19 cellular contexts compared by ENCODE assay signal in the genomic region with DNA sequence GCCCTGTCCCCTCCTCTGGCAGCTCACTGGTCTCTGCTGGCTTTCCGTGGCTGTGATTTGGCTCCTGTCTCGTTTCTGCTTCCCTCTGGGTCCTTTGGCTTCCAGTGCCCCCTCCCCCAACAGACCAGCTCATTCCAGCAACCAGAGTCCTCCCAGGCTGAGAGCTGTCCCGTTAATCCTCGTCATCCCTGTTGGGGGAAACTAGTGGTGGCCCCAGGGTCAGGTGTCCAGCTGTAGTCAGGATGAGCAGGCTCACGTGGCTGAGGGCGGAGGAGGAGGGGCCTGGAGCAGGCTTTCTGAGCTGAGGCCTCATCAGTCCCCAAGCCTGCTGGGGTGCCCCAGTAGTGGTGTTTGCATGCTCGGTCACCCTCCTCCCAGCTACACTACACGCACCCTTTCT. TPM values are rescaled to one million over a fixed set of nuclear protein-coding genes. Genes with fewer than 3 reads are reported as not detected.
DNase-seq lines count a peak whose midpoint lies in the region; ATAC-seq, FAIRE-seq and TF ChIP-seq lines count a peak whose summit lies in the region.
"Had no signal": no experiment of that assay in that cellular context is flagged by ENCODE, and none has a peak within 500 bp of the region (broad histone marks: within the 10 kb centered on the region; RNA-seq: fewer than 3 reads in every experiment).

No MANE protein-coding gene starts in this region.

- H3K4me3 ChIP-seq in IMR-90 (ENCODE audit: insufficient read depth, low read depth, low read length) (no peak overlapping the region), K562 (no peak overlapping the region), mesenchymal stem cell (ENCODE audit: insufficient read depth in 1 of 2, low read depth in 1 of 2, low read length in 2 of 2) (no peak overlapping the region)
- H3K4me3 ChIP-seq: HAP-1, PC-9, SK-N-MC had no signal

- H2AK5ac ChIP-seq in IMR-90 (ENCODE audit: low read depth, low read length) (peak overlapping the region; percentile 76), mesenchymal stem cell (ENCODE audit: low read length, severe bottlenecking) (no peak overlapping the region)

- no peaks in the 10 kb centered on the region for H3K79me2 ChIP-seq in K562 (ENCODE audit: control insufficient read depth, insufficient read depth, low read length)

- H2BK15ac ChIP-seq in IMR-90 (ENCODE audit: low read depth, low read length), result no peak overlapping the region
- no peak overlapping the region for H2BK15ac ChIP-seq in mesenchymal stem cell (ENCODE audit: low read depth, poor library complexity, severe bottlenecking)

- H3K23ac ChIP-seq in IMR-90 (ENCODE audit: low read depth, low read length) (no peak overlapping the region), mesenchymal stem cell (ENCODE audit: low read length in 2 of 2) (no peak overlapping the region)

- H3K4me2 ChIP-seq in IMR-90 (ENCODE audit: low read depth, low read length) (no peak overlapping the region), K562 (ENCODE audit: insufficient read depth, low read length) (no peak overlapping the region), mesenchymal stem cell (ENCODE audit: low read length, poor library complexity, severe bottlenecking) (no peak overlapping the region)
- H3K4me2 ChIP-seq: PC-9 had no signal

- no peak for FAIRE-seq in K562 (lab: Jason Lieb, UNC)

- H3K27ac ChIP-seq in IMR-90 (ENCODE audit: insufficient read depth, low read length) (no peak overlapping the region), K562 (ENCODE audit: extremely low read depth, low read depth, low read length) (no peak overlapping the region), mesenchymal stem cell (ENCODE audit: low read length, poor library complexity, severe bottlenecking) (no peak overlapping the region)
- H3K27ac ChIP-seq: C4-2B, SK-N-MC had no signal

- H3K4me1 ChIP-seq in IMR-90 (ENCODE audit: control insufficient read depth, insufficient read depth, low read length) (peaks cover 6% of the 10 kb centered on the region), K562 (replicated peaks in 1 of 2; ENCODE audit: control insufficient read depth in 2 of 2, insufficient read depth in 2 of 2, low read length in 2 of 2) (peaks cover 19 to 23% of the 10 kb centered on the region in 2 experiments), mesenchymal stem cell (ENCODE audit: control insufficient read depth, insufficient read depth, low read depth, low read length) (peaks cover 12% of the 10 kb centered on the region)

- no TSS peak for BruUV-seq in IMR-90 (replicated peaks; lab: Mats Ljungman, UMichigan)
- no TSS peak for BruUV-seq in K562 (replicated peaks; lab: Mats Ljungman, UMichigan)

- H4K8ac ChIP-seq in IMR-90 (ENCODE audit: low read depth in 2 of 2, low read length in 2 of 2) (no peak overlapping the region; a peak in 1 of 4 replicates), mesenchymal stem cell (ENCODE audit: low read length) (no peak overlapping the region)

- H3K9me3 ChIP-seq in IMR-90 (ENCODE audit: control insufficient read depth, insufficient read depth, low read length), result no peaks in the 10 kb centered on the region
- no peaks in the 10 kb centered on the region for H3K9me3 ChIP-seq in K562 (replicated peaks; ENCODE audit: control insufficient read depth, insufficient read depth, low read depth, low read length)
- H3K9me3 ChIP-seq in mesenchymal stem cell (ENCODE audit: control insufficient read depth, low read length), result no peaks in the 10 kb centered on the region
- H3K9me3 ChIP-seq: HAP-1 had no signal

- TF ChIP-seq CTCF in IMR-90 (conservative IDR thresholded peaks at IDR 0.05; ENCODE audit: low read depth, low read length) (no peak), K562 (IDR thresholded peaks at IDR 0.05 in 2 of 3, conservative IDR thresholded peaks at IDR 0.05 in 1 of 3; ENCODE audit: insufficient read depth in 2 of 3, low read depth in 1 of 3, low read length in 3 of 3) (no peak)

- H3K9me1 ChIP-seq in IMR-90 (ENCODE audit: insufficient read depth, low read length) (peaks cover 6% of the 10 kb centered on the region; the same call in 1 of the 2 replicates), K562 (ENCODE audit: control insufficient read depth, insufficient read depth, low read length) (no peaks in the 10 kb centered on the region)

- H3K27me3 ChIP-seq in IMR-90 (ENCODE audit: control insufficient read depth, insufficient read depth, low read length) (no peaks in the 10 kb centered on the region; the same call in 1 of the 2 replicates), K562 (ENCODE audit: control insufficient read depth in 2 of 2, insufficient read depth in 2 of 2, low read length in 2 of 2) (peaks cover 0 to 8% of the 10 kb centered on the region in 2 experiments; a peak in 3 of 5 replicates), mesenchymal stem cell (ENCODE audit: control insufficient read depth in 1 of 2, insufficient read depth in 1 of 2, low read length in 2 of 2) (peaks cover 10 to 23% of the 10 kb centered on the region in 2 experiments)

- CTCF ChIA-PET in IMR-90 (lab: Yijun Ruan, JAX) (interaction anchor here (0.7 to 2.6 kb wide), 3 partner anchors 10 to 144 kb away, joined by 3 to 8 read pairs (median 3); partner anchors contain the start of gene CBX4), K562 (lab: Yijun Ruan, JAX; ENCODE audit: low intra/inter-chr PET ratio) (no interaction called here)

- TF ChIP-seq RAD21 in IMR-90 (IDR thresholded peaks at IDR 0.05; ENCODE audit: low read length) (no peak), K562 (CRISPR knock-in tag; conservative IDR thresholded peaks at IDR 0.05 in 1 of 2, IDR thresholded peaks at IDR 0.05 in 1 of 2) (no peak)

- intact Hi-C loops in IMR-90 (cut with micrococcal nuclease), result loop anchor here (10.0 kb wide), 1 partner anchor 55 kb away; no protein-coding TSS in a partner anchor
- intact Hi-C loops in K562 (cut with micrococcal nuclease), result loop anchor here (10.0 kb wide), 1 partner anchor 125 kb away; no protein-coding TSS in a partner anchor

- H4K20me1 ChIP-seq in IMR-90 (ENCODE audit: insufficient read depth, low read length) (no peaks in the 10 kb centered on the region), K562 (replicated peaks; ENCODE audit: control insufficient read depth, insufficient read depth, low read length) (no peaks in the 10 kb centered on the region)

- TF ChIP-seq POLR2A in IMR-90 (IDR thresholded peaks at IDR 0.05; ENCODE audit: low read depth, low read length) (no peak), K562 (conservative IDR thresholded peaks at IDR 0.05) (no peak)

- H2BK120ac ChIP-seq in IMR-90 (ENCODE audit: low read depth, low read length), result peak overlapping the region; percentile 15
- no peak overlapping the region for H2BK120ac ChIP-seq in mesenchymal stem cell (ENCODE audit: low read depth, low read length)

- in situ Hi-C loops in IMR-90 (cut with MboI; ENCODE audit: low sequenced_read_pairs) (loop anchor here (10.0 kb wide), 1 partner anchor 135 kb away; no protein-coding TSS in a partner anchor), K562 (cut with MboI) (no loop called here)

- no peak for TF ChIP-seq EP300 in K562 (IDR thresholded peaks at IDR 0.05; ENCODE audit: low read length)

- H2BK5ac ChIP-seq in IMR-90 (ENCODE audit: low read depth, low read length, poor library complexity, severe bottlenecking), result no peak overlapping the region
- H2BK5ac ChIP-seq in mesenchymal stem cell (ENCODE audit: low read depth, low read length, poor library complexity, severe bottlenecking), result no peak overlapping the region

- no peak overlapping the region for H3K56ac ChIP-seq in IMR-90 (ENCODE audit: extremely low read depth, insufficient read depth, low read length)

- DNase-seq in ELF-1 (ENCODE audit: low read depth, low spot score) (peak; percentile 65), IMR-90 (no peak), K562 (ENCODE audit: extremely low read depth in 1 of 4, low spot score in 3 of 4) (no peak), mesenchymal stem cell (peak; percentile 64), NCI-H2029 treated with DMSO at 0.1 percent for 48 hours (lab: John Stamatoyannopoulos, UW) (no peak), KG1 (lab: John Stamatoyannopoulos, UW) (no peak)
- DNase-seq: AML-193, DMS79 treated with DMSO at 0.1 percent for 48 hours, NCI-H1417, NCI-H187, NCI-H2227 treated with DMSO at 0.1 percent for 48 hours, NCI-H510A treated with DMSO at 0.1 percent for 48 hours, SHP77 had no signal

- H4K91ac ChIP-seq in IMR-90 (ENCODE audit: insufficient read depth, low read depth, low read length) (no peak overlapping the region), mesenchymal stem cell (ENCODE audit: low read length) (no peak overlapping the region)

- H3K14ac ChIP-seq in IMR-90 (replicated peaks; ENCODE audit: low read depth, low read length) (no peak overlapping the region), mesenchymal stem cell (ENCODE audit: low read length in 2 of 2) (no peak overlapping the region)

- H2AFZ ChIP-seq in IMR-90 (replicated peaks; ENCODE audit: low read length, poor library complexity), result peak overlapping the region; percentile 70
- H2AFZ ChIP-seq in K562 (ENCODE audit: low read depth, low read length), result no peak overlapping the region
- H2AFZ ChIP-seq in mesenchymal stem cell (ENCODE audit: low read depth, low read length), result no peak overlapping the region
- H2AFZ ChIP-seq: PC-9 had no signal

- H4K5ac ChIP-seq in IMR-90 (ENCODE audit: low read depth, low read length), result no peak overlapping the region

- WGBS in IMR-90 (ENCODE audit: extremely low coverage in 2 of 2, insufficient read length in 1 of 2), 2 experiments, result 67% methylated on average over 3 of the region's 8 CpGs; no CpG with 5 or more reads in 1 of the 2 experiments
- 31% methylated on average over 7 of the region's 8 CpGs for WGBS in K562 (ENCODE audit: insufficient coverage, low coverage, missing lambda C conversion rate)
- whole genome bisulfite sequencing in mesenchymal stem cell, result 47% methylated on average over 8 of the region's 8 CpGs

- H3K9ac ChIP-seq in IMR-90 (ENCODE audit: low read depth, low read length) (no peak overlapping the region), K562 (ENCODE audit: insufficient read depth in 1 of 2, low read depth in 2 of 2, low read length in 2 of 2) (0 out of 4 replicates have a peak overlapping the region, but pooled peaks of 1 of the 2 experiments have one; percentile 2), mesenchymal stem cell (ENCODE audit: low read length) (no peak overlapping the region)

- H3K36me3 ChIP-seq in IMR-90 (ENCODE audit: control insufficient read depth, insufficient read depth, low read length) (no peaks in the 10 kb centered on the region), K562 (ENCODE audit: control insufficient read depth, insufficient read depth, low read length) (no peaks in the 10 kb centered on the region), mesenchymal stem cell (ENCODE audit: control insufficient read depth in 1 of 2, insufficient read depth in 2 of 2, low read depth in 1 of 2, low read length in 2 of 2) (no peaks in the 10 kb centered on the region)
- H3K36me3 ChIP-seq: HAP-1 had no signal

- dilution Hi-C loops in IMR-90 (cut with HindIII; ENCODE audit: low sequenced_read_pairs, unreplicated experiment), result no loop called here

- H2BK20ac ChIP-seq in IMR-90 (ENCODE audit: low read depth, low read length), result no peak overlapping the region

- ATAC-seq in IMR-90 (ENCODE audit: low read depth) (no peak), K562 (no peak), HG03520 (IDR thresholded peaks at IDR 0.05; ENCODE audit: unreplicated experiment) (no peak), HG02571 (IDR thresholded peaks at IDR 0.05; ENCODE audit: unreplicated experiment) (no peak)

- H3K18ac ChIP-seq in IMR-90 (ENCODE audit: low read depth, low read length) (no peak overlapping the region), mesenchymal stem cell (ENCODE audit: low read depth in 1 of 2, low read length in 2 of 2) (no peak overlapping the region)

- H3K4ac ChIP-seq in IMR-90 (ENCODE audit: low read depth, low read length), result peak overlapping the region; percentile 32
- no peak overlapping the region for H3K4ac ChIP-seq in mesenchymal stem cell (ENCODE audit: low read depth in 1 of 2, low read length in 2 of 2)

- H3K79me1 ChIP-seq in IMR-90 (ENCODE audit: low read depth in 1 of 2, low read length in 2 of 2), result no peaks in the 10 kb centered on the region
- H3K79me1 ChIP-seq in mesenchymal stem cell (replicated peaks; ENCODE audit: low read length, poor library complexity, severe bottlenecking), result no peaks in the 10 kb centered on the region

- peak overlapping the region; percentile 59 for H2AK9ac ChIP-seq in IMR-90 (replicated peaks; ENCODE audit: low read depth, low read length, poor library complexity)

- POLR2A ChIA-PET in IMR-90 (lab: Charles Lee; ENCODE audit: unreplicated experiment) (no interaction called here), K562 (lab: Yijun Ruan, JAX) (interaction anchor here (0.6 to 3.1 kb wide), 5 partner anchors 9 to 19 kb away, joined by 3 to 25 read pairs (median 3); partner anchors contain the start of gene CBX4)

- H2BK12ac ChIP-seq in mesenchymal stem cell (ENCODE audit: low read length in 2 of 2), result no peak overlapping the region

RNA-seq across cellular contexts. Expression of gene CBX4, which starts 10.7 kb away (rescaled TPM):
- total RNA-seq in IMR-90 (2012; rRNA removed), result 3.2 and 5.3 TPM in 2 replicates
- 9.4 and 12.9 TPM in 2 replicates for polyA plus RNA-seq in IMR-90 (2012; rRNA removed)
- polyA plus RNA-seq in IMR-90 (2012; cell fraction: cytosol; rRNA removed), result 13.2 and 18.5 TPM in 2 replicates
- polyA plus RNA-seq in IMR-90 (2012; cell fraction: nucleus; rRNA removed; ENCODE audit: low replicate concordance), result 21.8 and 29.2 TPM in 2 replicates
- 13.6 and 28.0 TPM in 2 replicates for total RNA-seq in K562 (2011; cell fraction: chromatin; rRNA removed; ENCODE audit: low replicate concordance)
- 26.3 and 29.6 TPM in 2 replicates for total RNA-seq in K562 (2011; cell fraction: nucleolus; rRNA removed)
- total RNA-seq in K562 (2011; cell fraction: nucleoplasm; rRNA removed), result 11.0 and 15.7 TPM in 2 replicates
- 42.3 and 42.4 TPM in 2 replicates for total RNA-seq in K562 (2014; rRNA removed)
- total RNA-seq in K562 (2014; rRNA removed; fragmentation: Illumina TruSeq; extraction: Trizol), result 4.4 and 4.7 TPM in 2 replicates
- 13.5 and 14.7 TPM in 2 replicates for total RNA-seq in K562 (2015; rRNA removed; fragmentation: Illumina TruSeq; extraction: Trizol)
- total RNA-seq in K562 (2021), result 48.5 and 50.5 TPM in 2 replicates
- 7.8 and 13.5 TPM in 2 replicates for polyA plus RNA-seq in K562 (2011; rRNA removed)
- polyA plus RNA-seq in K562 (2011; cell fraction: cytosol; rRNA removed), result 12.6 and 29.1 TPM in 2 replicates
- polyA plus RNA-seq in K562 (2011; cell fraction: nucleus; rRNA removed), result 23.9 and 38.8 TPM in 2 replicates
- 22.9 and 60.2 TPM in 2 replicates for polyA plus RNA-seq in K562 (2012)
- polyA plus RNA-seq in K562 (2014; fragmentation: Illumina TruSeq; extraction: Trizol), result 10.0 and 16.4 TPM in 2 replicates
- 1 to 10 TPM in 1 of 2 experiments, under 1 TPM in 1; 0.98 to 1.1 TPM for polyA plus RNA-seq in K562 (2014; fragmentation: Nextera tagmentation; extraction: Ambion mirVana)
- 34.8 and 40.7 TPM in 2 replicates for polyA plus RNA-seq in K562 (2014; rRNA removed)
- 7.2 and 7.6 TPM in 2 replicates for polyA minus RNA-seq in K562 (2011; rRNA and poly(A)+ RNA removed)
- polyA minus RNA-seq in K562 (2011; cell fraction: cytosol; rRNA and poly(A)+ RNA removed), result 18.7 and 24.1 TPM in 2 replicates
- polyA minus RNA-seq in K562 (2011; cell fraction: nucleus; rRNA and poly(A)+ RNA removed), result 12.4 and 16.4 TPM in 2 replicates
- 21.6 TPM for polyA plus RNA-seq in mesenchymal stem cell (2013, experiment 1 of 2)
- polyA plus RNA-seq in mesenchymal stem cell (2013, experiment 2 of 2), result 21.8 TPM

RNA-seq across cellular contexts. Expression of gene CBX8, which starts 53.1 kb away (rescaled TPM):
- total RNA-seq in IMR-90 (2012; rRNA removed) (5.3 and 5.4 TPM in 2 replicates), K562 (2014; rRNA removed) (4.9 and 7.1 TPM in 2 replicates), K562 (2014; rRNA removed; fragmentation: Illumina TruSeq; extraction: Trizol) (1.8 and 1.9 TPM in 2 replicates), K562 (2015; rRNA removed; fragmentation: Illumina TruSeq; extraction: Trizol) (6.6 and 6.7 TPM in 2 replicates), K562 (2021) (11.9 and 12.0 TPM in 2 replicates)
- polyA plus RNA-seq in IMR-90 (2012; rRNA removed) (2.4 and 3.2 TPM in 2 replicates), K562 (2011; rRNA removed) (0.52 and 0.72 TPM in 2 replicates), K562 (2014; fragmentation: Illumina TruSeq; extraction: Trizol) (2.6 and 3.4 TPM in 2 replicates), K562 (2014; fragmentation: Nextera tagmentation; extraction: Ambion mirVana) (under 1 TPM; 0.08 to 0.21 TPM), K562 (2014; rRNA removed) (4.7 and 6.7 TPM in 2 replicates)
- 0.49 and 1.0 TPM in 2 replicates for polyA plus RNA-seq in IMR-90 (2012; cell fraction: cytosol; rRNA removed)
- polyA plus RNA-seq in IMR-90 (2012; cell fraction: nucleus; rRNA removed; ENCODE audit: low replicate concordance), result 1.4 and 2.6 TPM in 2 replicates
- total RNA-seq in K562 (2011; cell fraction: chromatin; rRNA removed; ENCODE audit: low replicate concordance), result 2.1 and 2.7 TPM in 2 replicates
- total RNA-seq in K562 (2011; cell fraction: nucleolus; rRNA removed), result 2.3 and 2.9 TPM in 2 replicates
- total RNA-seq in K562 (2011; cell fraction: nucleoplasm; rRNA removed), result 2.0 and 2.7 TPM in 2 replicates
- 0.80 and 1.1 TPM in 2 replicates for polyA plus RNA-seq in K562 (2011; cell fraction: cytosol; rRNA removed)
- 2.4 and 2.6 TPM in 2 replicates for polyA plus RNA-seq in K562 (2011; cell fraction: nucleus; rRNA removed)
- 5.7 and 8.8 TPM in 2 replicates for polyA plus RNA-seq in K562 (2012)
- polyA minus RNA-seq in K562 (2011; rRNA and poly(A)+ RNA removed), result 0.45 and 0.56 TPM in 2 replicates
- polyA minus RNA-seq in K562 (2011; cell fraction: cytosol; rRNA and poly(A)+ RNA removed), result 0.86 and 2.7 TPM in 2 replicates
- polyA minus RNA-seq in K562 (2011; cell fraction: nucleus; rRNA and poly(A)+ RNA removed), result 0.67 and 2.1 TPM in 2 replicates
- 2.9 TPM for polyA plus RNA-seq in mesenchymal stem cell (2013, experiment 1 of 2)
- 2.8 TPM for polyA plus RNA-seq in mesenchymal stem cell (2013, experiment 2 of 2)

Comparison
In these comparisons a context has a peak if more than half of its experiments do, and no peak if none do; other contexts are left out.
1. DNase-seq: peak in ELF-1 (single experiment) and mesenchymal stem cell (single experiment); none in IMR-90 (single experiment), K562 (0 of 4), NCI-H2029 treated with DMSO at 0.1 percent for 48 hours (single experiment) and KG1 (single experiment).